8 cellular contexts compared by ENCODE assay signal in the genomic region with DNA sequence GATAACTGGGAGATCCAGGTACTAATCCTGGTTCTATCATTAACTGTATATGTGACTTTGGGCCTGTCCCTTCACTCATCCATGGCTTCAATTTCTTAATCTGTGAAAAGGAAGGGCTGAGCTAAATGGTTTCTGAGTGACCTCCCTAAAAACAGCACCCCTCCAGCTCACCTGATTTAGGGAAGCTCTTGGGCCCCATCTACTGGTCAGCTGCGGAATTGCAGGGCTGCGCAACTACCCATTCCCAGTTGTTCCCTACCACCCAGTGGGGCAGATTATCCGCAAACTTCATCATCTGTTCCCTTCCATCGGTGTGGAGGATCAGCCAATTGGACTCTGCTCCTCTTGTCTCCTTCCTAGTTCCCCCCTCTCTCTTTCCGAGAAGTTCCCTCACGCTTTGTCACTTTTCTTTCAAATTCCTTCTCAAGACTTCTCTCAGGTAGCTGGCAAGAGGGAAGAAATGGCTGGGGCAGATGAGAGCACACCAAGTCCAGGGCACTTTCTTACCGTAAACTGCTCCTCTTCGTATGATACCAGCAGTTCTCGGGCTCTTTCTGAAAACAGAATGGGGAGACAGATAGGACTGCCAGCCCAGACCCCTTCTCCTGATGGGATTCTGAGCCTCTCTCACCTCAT. TPM values are rescaled to one million over a fixed set of nuclear protein-coding genes. Genes with fewer than 3 reads are reported as not detected.
DNase-seq lines count a peak whose midpoint lies in the region; ATAC-seq and TF ChIP-seq lines count a peak whose summit lies in the region.

No MANE protein-coding gene starts in this region.

- CTCF ChIA-PET in CD4-positive, alpha-beta T cell (lab: Charles Lee): interaction anchor here (0.7 to 1.2 kb wide), 4 partner anchors 9 to 1202 kb away, joined by 3 to 4 read pairs (median 3); no protein-coding TSS in a partner anchor

- DNase-seq in CD4-positive, alpha-beta T cell: peak; percentile 19 to 60 (median 38)
- DNase-seq in GM19238 (ENCODE audit: insufficient read length, low spot score) (peak; percentile 55), LNCaP clone FGC (ENCODE audit: low read depth) (no peak), ecto neural progenitor cell (ENCODE audit: low spot score) (peak; percentile 63), mucosa of gallbladder (ENCODE audit: low spot score) (peak; percentile 40), superior temporal gyrus (ENCODE audit: extremely low spot score) (peak; percentile 53)
- DNase-seq in activated CD4-positive, alpha-beta T cell treated with anti-CD3 and anti-CD28 coated beads for 4 hours: peak; percentile 24 to 62

- H3K4me1 Mint-ChIP-seq in CD4-positive, alpha-beta T cell (ENCODE audit: low read depth): peaks cover 22% of the 10 kb centered on the region

- no peak overlapping the region for H3K27ac Mint-ChIP-seq in CD4-positive, alpha-beta T cell

- POLR2A ChIA-PET in CD4-positive, alpha-beta T cell (lab: Charles Lee): no interaction called here

- H3K4me3 Mint-ChIP-seq in CD4-positive, alpha-beta T cell: peak overlapping the region; percentile 8

- H3K9me3 ChIP-seq in CD4-positive, alpha-beta T cell (ENCODE audit: control insufficient read depth, low read length): no peaks in the 10 kb centered on the region

- H3K9me3 Mint-ChIP-seq in CD4-positive, alpha-beta T cell: no peaks in the 10 kb centered on the region

- H3K27ac ChIP-seq in CD4-positive, alpha-beta T cell (ENCODE audit: low read depth, low read length): no peak overlapping the region

- no peaks in the 10 kb centered on the region for H3K27me3 Mint-ChIP-seq in CD4-positive, alpha-beta T cell

- peaks cover 51% of the 10 kb centered on the region for H3K36me3 Mint-ChIP-seq in CD4-positive, alpha-beta T cell (ENCODE audit: low read depth)

- no peaks in the 10 kb centered on the region for H3K27me3 ChIP-seq in CD4-positive, alpha-beta T cell (ENCODE audit: control insufficient read depth, insufficient read depth, low read length)

- intact Hi-C loops in CD4-positive, alpha-beta T cell (cut with DNase I, micrococcal nuclease): loop anchor here in 1 of 2 experiments (2.0 kb wide), 1 partner anchor 634 kb away; no protein-coding TSS in a partner anchor

- TF ChIP-seq CTCF in CD4-positive, alpha-beta T cell (IDR thresholded peaks at IDR 0.05): peak; percentile 85
- TF ChIP-seq CTCF in LNCaP clone FGC (IDR thresholded peaks at IDR 0.05; ENCODE audit: control insufficient read depth, extremely low read depth, insufficient read depth): peak; percentile 70

- H3K4me3 ChIP-seq in LNCaP clone FGC (ENCODE audit: low read depth, low read length): no peak overlapping the region

- ATAC-seq in CD4-positive, alpha-beta T cell (ENCODE audit: poor library complexity): peak; percentile 60
- no peak for ATAC-seq in GM19455 (IDR thresholded peaks at IDR 0.05; ENCODE audit: unreplicated experiment)

RNA-seq across cellular contexts. Expression of a gene that starts 5.8 kb away (rescaled TPM):
- 10 to 100 TPM; 47.4 to 51.6 TPM for total RNA-seq in CD4-positive, alpha-beta T cell
- total RNA-seq in mucosa of gallbladder: 24.6 TPM
